ENCODE assay signal across 9 cellular contexts in the genomic region with DNA sequence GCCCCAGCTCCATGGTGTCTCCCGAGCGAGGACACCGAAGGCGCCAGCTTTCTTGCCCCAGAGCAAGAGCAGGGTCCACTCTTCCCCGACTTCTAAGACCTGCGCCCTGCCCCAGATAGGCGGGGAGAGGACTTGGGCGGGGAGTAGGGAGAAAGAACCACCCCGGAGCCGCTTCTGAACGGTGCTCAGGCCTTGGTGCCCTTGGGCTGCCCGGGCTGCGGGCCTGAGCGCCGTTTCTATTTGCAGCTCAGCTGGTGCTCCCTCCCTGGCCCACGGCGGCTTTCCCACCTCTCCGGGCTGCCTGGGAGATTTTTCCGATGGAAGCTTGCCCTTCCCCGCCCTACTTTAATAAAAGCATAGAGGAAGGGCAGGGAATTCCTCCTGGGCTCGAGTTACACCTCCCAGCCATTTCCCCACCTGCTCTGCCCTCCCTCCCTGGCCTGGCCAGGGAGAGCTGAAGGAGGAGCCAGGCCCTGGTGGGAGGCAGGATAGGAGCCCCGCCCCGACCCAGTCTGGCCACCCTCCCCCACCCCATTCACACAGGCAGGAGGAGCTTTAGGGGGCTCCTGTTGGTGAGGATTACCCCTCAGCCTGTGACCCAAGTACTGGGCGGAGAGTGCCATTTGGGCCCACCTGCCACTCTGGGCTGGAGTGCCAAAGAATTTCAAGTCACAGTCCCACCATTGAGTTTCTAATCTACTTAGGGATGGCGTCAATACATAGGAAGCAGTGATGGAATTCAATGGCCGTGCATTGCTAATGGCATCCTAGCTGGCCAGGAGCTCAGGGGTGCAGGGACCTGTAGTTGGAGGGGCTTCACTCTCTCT. TPM values are rescaled to one million over a fixed set of nuclear protein-coding genes. Genes with fewer than 3 reads are reported as not detected.
DNase-seq lines count a peak whose midpoint lies in the region; ATAC-seq, FAIRE-seq and TF ChIP-seq lines count a peak whose summit lies in the region.
"Had no signal": no experiment of that assay in that cellular context is flagged by ENCODE, and none has a peak within 500 bp of the region (broad histone marks: within the 10 kb centered on the region; RNA-seq: fewer than 3 reads in every experiment).

No MANE protein-coding gene starts in this region.

- no peaks in the 10 kb centered on the region for H3K9me3 Mint-ChIP-seq in stimulated activated naive CD8-positive, alpha-beta T cell treated with anti-CD3 and anti-CD28 coated beads, Interleukin-15, amount 100 ng/mL, for 72 hours

- dilution Hi-C loops in keratinocyte (cut with MboI; ENCODE audit: extremely low pct_ligation_motif_present, low sequenced_read_pairs), result no loop called here

- peak; percentile 34 for DNase-seq in NCI-H2107 treated with DMSO at 0.1 percent for 48 hours (lab: John Stamatoyannopoulos, UW; ENCODE audit: unreplicated experiment)
- no peak for DNase-seq in NCI-H2107 (lab: John Stamatoyannopoulos, UW)
- no peak for DNase-seq in brain microvascular endothelial cell
- DNase-seq in keratinocyte (ENCODE audit: low read depth, low spot score), result no peak
- DNase-seq in testis, result peak; percentile 80
- no peak for DNase-seq in stimulated activated naive CD8-positive, alpha-beta T cell treated with anti-CD3 and anti-CD28 coated beads, Interleukin-15, amount 100 ng/mL, for 72 hours

- no peaks in the 10 kb centered on the region for H3K79me2 ChIP-seq in keratinocyte (ENCODE audit: control insufficient read depth, insufficient read depth, low read length)

- H3K9ac ChIP-seq in keratinocyte (ENCODE audit: control insufficient read depth, extremely low read depth, insufficient read depth, low read length), result no peak overlapping the region

- in situ Hi-C loops in brain microvascular endothelial cell (cut with HindIII; ENCODE audit: low pct_ligation_motif_present, low sequenced_read_pairs), result no loop called here

- no peak overlapping the region for H3K4me3 Mint-ChIP-seq in stimulated activated naive CD8-positive, alpha-beta T cell treated with anti-CD3 and anti-CD28 coated beads, Interleukin-15, amount 100 ng/mL, for 72 hours

- H4K20me1 ChIP-seq in keratinocyte (ENCODE audit: control insufficient read depth, extremely low read depth, insufficient read depth, low read length), result no peaks in the 10 kb centered on the region

- no peak overlapping the region for H3K27ac Mint-ChIP-seq in stimulated activated naive CD8-positive, alpha-beta T cell treated with anti-CD3 and anti-CD28 coated beads, Interleukin-15, amount 100 ng/mL, for 72 hours
- H3K27ac Mint-ChIP-seq: CD4-positive, CD25-positive, alpha-beta regulatory T cell had no signal

- 15 to 23% methylated on average over 7 to 26 of the region's 26 CpGs for WGBS in testis, 2 donors

- H3K4me3 ChIP-seq in brain microvascular endothelial cell (ENCODE audit: low read depth, low read length) (peak overlapping the region; percentile 52), keratinocyte (ENCODE audit: control insufficient read depth in 2 of 3, extremely low read depth in 1 of 3, insufficient read depth in 2 of 3, low read depth in 1 of 3, low read length in 3 of 3) (peak overlapping the region; percentile 58 to 72 (median 69)), testis (peak overlapping the region; percentile 70 to 76)

- ATAC-seq in stimulated activated naive CD8-positive, alpha-beta T cell treated with anti-CD3 and anti-CD28 coated beads, Interleukin-15, amount 100 ng/mL, for 72 hours, result no peak
- ATAC-seq in GM18511 (IDR thresholded peaks at IDR 0.05; ENCODE audit: unreplicated experiment) (no peak), HG02973 (IDR thresholded peaks at IDR 0.05; ENCODE audit: unreplicated experiment) (no peak)

- peak overlapping the region; percentile 80 for H2AFZ ChIP-seq in keratinocyte (ENCODE audit: control insufficient read depth, low read length)

- H3K4me2 ChIP-seq in keratinocyte (ENCODE audit: control insufficient read depth, extremely low read depth, insufficient read depth, low read depth, low read length), result peak overlapping the region; percentile 91

- H3K36me3 ChIP-seq in brain microvascular endothelial cell (replicated peaks) (no peaks in the 10 kb centered on the region), keratinocyte (ENCODE audit: control insufficient read depth in 2 of 2, extremely low read depth in 1 of 2, insufficient read depth in 2 of 2, low read length in 2 of 2) (no peaks in the 10 kb centered on the region), testis (ENCODE audit: low read depth, missing control alignments) (no peaks in the 10 kb centered on the region)

- peaks cover 20% of the 10 kb centered on the region for H3K27me3 Mint-ChIP-seq in stimulated activated naive CD8-positive, alpha-beta T cell treated with anti-CD3 and anti-CD28 coated beads, Interleukin-15, amount 100 ng/mL, for 72 hours

- no peak for TF ChIP-seq POLR2A in testis (IDR thresholded peaks at IDR 0.05)

- peaks cover 11% of the 10 kb centered on the region for H3K4me1 Mint-ChIP-seq in stimulated activated naive CD8-positive, alpha-beta T cell treated with anti-CD3 and anti-CD28 coated beads, Interleukin-15, amount 100 ng/mL, for 72 hours

- H3K27ac ChIP-seq in brain microvascular endothelial cell (no peak overlapping the region), keratinocyte (ENCODE audit: control insufficient read depth, insufficient read depth, low read length) (no peak overlapping the region), testis (peak overlapping the region; percentile 74 to 80)

- H3K9me3 ChIP-seq in keratinocyte (ENCODE audit: control insufficient read depth, low read depth, low read length) (no peaks in the 10 kb centered on the region), testis (no peaks in the 10 kb centered on the region)

- H3K9me1 ChIP-seq in keratinocyte (ENCODE audit: control insufficient read depth, extremely low read depth, insufficient read depth, low read length), result no peaks in the 10 kb centered on the region

- H3K4me1 ChIP-seq in keratinocyte (ENCODE audit: control insufficient read depth, extremely low read depth, insufficient read depth, low read length), result peaks cover 23% of the 10 kb centered on the region
- peaks cover 49% of the 10 kb centered on the region for H3K4me1 ChIP-seq in testis

- no peak for TF ChIP-seq CTCF in brain microvascular endothelial cell (IDR thresholded peaks at IDR 0.05; ENCODE audit: low read depth, low read length, missing control alignments)
- TF ChIP-seq CTCF in keratinocyte (optimal IDR thresholded peaks at IDR 0.05 in 1 of 3, IDR thresholded peaks at IDR 0.05 in 1 of 3, conservative IDR thresholded peaks at IDR 0.05 in 1 of 3; ENCODE audit: extremely low read depth in 1 of 3, insufficient read depth in 2 of 3, low read length in 3 of 3), result no peak
- no peak for TF ChIP-seq CTCF in testis (IDR thresholded peaks at IDR 0.05)

- H3K27me3 ChIP-seq in brain microvascular endothelial cell (replicated peaks) (peaks cover 12% of the 10 kb centered on the region), keratinocyte (ENCODE audit: control insufficient read depth, extremely low read depth, insufficient read depth, low read length) (no peaks in the 10 kb centered on the region), testis (no peaks in the 10 kb centered on the region)

- intact Hi-C loops in testis (cut with DNase I; ENCODE audit: low total_unique reads), result loop anchor here (5.0 kb wide), 1 partner anchor 95 kb away; no protein-coding TSS in a partner anchor

- no peak for FAIRE-seq in keratinocyte (lab: Jason Lieb, UNC)

RNA-seq across cellular contexts. Expression of a gene that starts 2.0 kb away (rescaled TPM):
- polyA plus RNA-seq in keratinocyte, result 3.7 to 7.2 TPM (median 5.6 TPM) in 3 replicates
- polyA plus RNA-seq in keratinocyte (2011; ENCODE audit: low read depth), result 1.4 TPM
- 2.8 and 5.2 TPM in 2 replicates for polyA plus RNA-seq in keratinocyte (2011; cell fraction: cytosol; rRNA removed)
- polyA plus RNA-seq in keratinocyte (2011; cell fraction: nucleus; rRNA removed), result 15.0 and 19.3 TPM in 2 replicates
- 7.5 and 9.9 TPM in 2 replicates for polyA plus RNA-seq in keratinocyte (2012; ENCODE audit: low replicate concordance)
- 5.7 to 15.0 TPM (median 6.5 TPM) in 3 replicates for polyA minus RNA-seq in keratinocyte
- 15.9 TPM for polyA minus RNA-seq in keratinocyte (2011; cell fraction: cytosol; rRNA and poly(A)+ RNA removed)
- 26.8 and 29.5 TPM in 2 replicates for polyA minus RNA-seq in keratinocyte (2011; cell fraction: nucleus; rRNA and poly(A)+ RNA removed)
- total RNA-seq in testis, result 100 to 1,000 TPM; 194 to 300 TPM
- 80.6 TPM for polyA plus RNA-seq in testis (ENCODE audit: insufficient read depth, low read depth, low replicate concordance)

RNA-seq across cellular contexts. Expression of a gene that starts 26.3 kb away (rescaled TPM):
- polyA plus RNA-seq in keratinocyte (63.5 to 88.7 TPM (median 75.9 TPM) in 3 replicates), testis (ENCODE audit: insufficient read depth, low read depth, low replicate concordance) (39.7 TPM)
- polyA plus RNA-seq in keratinocyte (2011; ENCODE audit: low read depth), result 6.9 TPM
- polyA plus RNA-seq in keratinocyte (2011; cell fraction: cytosol; rRNA removed), result 73.2 and 93.1 TPM in 2 replicates
- 79.9 and 94.3 TPM in 2 replicates for polyA plus RNA-seq in keratinocyte (2011; cell fraction: nucleus; rRNA removed)
- polyA plus RNA-seq in keratinocyte (2012; ENCODE audit: low replicate concordance), result 24.5 and 91.8 TPM in 2 replicates
- 91.3 to 211 TPM (median 91.5 TPM) in 3 replicates for polyA minus RNA-seq in keratinocyte
- polyA minus RNA-seq in keratinocyte (2011; cell fraction: cytosol; rRNA and poly(A)+ RNA removed), result 151 TPM
- 32.8 and 36.8 TPM in 2 replicates for polyA minus RNA-seq in keratinocyte (2011; cell fraction: nucleus; rRNA and poly(A)+ RNA removed)
- total RNA-seq in testis, result 10 to 100 TPM; 62.4 to 63.7 TPM

RNA-seq across cellular contexts. Expression of a gene that starts 27.1 kb away (rescaled TPM):
- polyA plus RNA-seq in keratinocyte, result 3.3 to 6.9 TPM (median 4.5 TPM) in 3 replicates
- polyA plus RNA-seq in keratinocyte (2011; ENCODE audit: low read depth), result 0.55 TPM
- polyA plus RNA-seq in keratinocyte (2011; cell fraction: cytosol; rRNA removed), result 4.9 and 7.7 TPM in 2 replicates
- 9.8 and 13.4 TPM in 2 replicates for polyA plus RNA-seq in keratinocyte (2011; cell fraction: nucleus; rRNA removed)
- 3.4 and 4.7 TPM in 2 replicates for polyA plus RNA-seq in keratinocyte (2012; ENCODE audit: low replicate concordance)
- polyA minus RNA-seq in keratinocyte, result 3.5 to 10.7 TPM (median 8.2 TPM) in 3 replicates
- polyA minus RNA-seq in keratinocyte (2011; cell fraction: cytosol; rRNA and poly(A)+ RNA removed), result 10.2 TPM
- 7.5 and 8.6 TPM in 2 replicates for polyA minus RNA-seq in keratinocyte (2011; cell fraction: nucleus; rRNA and poly(A)+ RNA removed)
- 10 to 100 TPM; 11.2 to 12.1 TPM for total RNA-seq in testis
- 10.4 TPM for polyA plus RNA-seq in testis (ENCODE audit: insufficient read depth, low read depth, low replicate concordance)

RNA-seq across cellular contexts. Expression of a gene that starts 56.6 kb away (rescaled TPM):
- polyA plus RNA-seq in keratinocyte, result 0.07 to 0.22 TPM (median 0.08 TPM) in 3 replicates
- polyA plus RNA-seq in keratinocyte (2011; ENCODE audit: low read depth), result 0.40 TPM
- 0.06 and 0.12 TPM in 2 replicates for polyA plus RNA-seq in keratinocyte (2011; cell fraction: cytosol; rRNA removed)
- 0.27 and 0.28 TPM in 2 replicates for polyA plus RNA-seq in keratinocyte (2011; cell fraction: nucleus; rRNA removed)
- 0.28 and 0.32 TPM in 2 replicates for polyA plus RNA-seq in keratinocyte (2012; ENCODE audit: low replicate concordance)
- polyA minus RNA-seq in keratinocyte, result 0.20 to 0.35 TPM in 2 of 3 replicates, not detected in the other
- not detected for polyA minus RNA-seq in keratinocyte (2011; cell fraction: cytosol; rRNA and poly(A)+ RNA removed)
- 0.16 and 1.8 TPM in 2 replicates for polyA minus RNA-seq in keratinocyte (2011; cell fraction: nucleus; rRNA and poly(A)+ RNA removed)
- total RNA-seq in testis, result 1 to 10 TPM in 1 of 2 donors, under 1 TPM in 1; 0.87 to 1.2 TPM
- polyA plus RNA-seq in testis (ENCODE audit: insufficient read depth, low read depth, low replicate concordance), result 0.76 TPM
- total RNA-seq: CD4-positive, CD25-positive, alpha-beta regulatory T cell had no signal
- polyA plus RNA-seq: CD4-positive, CD25-positive, alpha-beta regulatory T cell had no signal

Comparison
In these comparisons a context has a peak if more than half of its experiments do, and no peak if none do; other contexts are left out.
1. DNase-seq: peak in NCI-H2107 treated with DMSO at 0.1 percent for 48 hours (single experiment) and testis (single experiment); none in NCI-H2107 (single experiment), brain microvascular endothelial cell (single experiment), keratinocyte (single experiment) and stimulated activated naive CD8-positive, alpha-beta T cell treated with anti-CD3 and anti-CD28 coated beads, Interleukin-15, amount 100 ng/mL, for 72 hours (0 of 2).
2. H3K27ac ChIP-seq: peak in testis (2 of 2); none in brain microvascular endothelial cell (single experiment) and keratinocyte (single experiment).
3. Peak in every context shown above with its lines, with median percentiles within 50 percentile points of each other: H3K4me3 ChIP-seq.